ENCODE assay signal across 10 cellular contexts in the genomic region with DNA sequence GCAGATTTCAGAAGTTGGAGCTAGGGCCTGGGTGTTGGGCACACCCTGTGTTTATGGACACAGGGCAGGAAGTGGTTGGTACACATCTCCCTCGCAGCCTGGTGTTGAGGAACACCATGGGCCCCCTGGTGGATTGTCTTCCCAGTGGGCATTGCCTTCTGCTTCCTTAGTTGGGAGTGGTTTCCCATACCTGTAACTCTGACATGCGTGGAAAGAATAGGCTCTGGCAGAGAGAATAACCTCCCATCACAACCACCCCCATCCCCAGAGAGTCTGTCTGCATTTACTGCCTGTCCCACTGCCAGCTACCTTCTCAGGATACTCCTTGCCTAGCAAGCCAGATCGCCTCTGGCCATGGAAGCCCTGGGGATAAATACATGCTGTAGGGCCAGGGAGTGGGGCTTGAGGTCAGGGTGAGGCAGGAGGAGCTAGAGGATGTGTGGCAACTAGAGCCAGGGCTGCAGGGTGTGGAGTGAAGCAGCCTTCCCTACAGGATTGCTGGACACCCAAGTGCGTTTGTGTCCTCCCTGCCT. TPM values are rescaled to one million over a fixed set of nuclear protein-coding genes. Genes with fewer than 3 reads are reported as not detected.
A peak's percentile ranks its signal among the peaks of the same experiment; 100 is the strongest.
DNase-seq lines count a peak whose midpoint lies in the region; ATAC-seq, FAIRE-seq and TF ChIP-seq lines count a peak whose summit lies in the region.
"Had no signal": no experiment of that assay in that cellular context is flagged by ENCODE, and none has a peak within 500 bp of the region (broad histone marks: within the 10 kb centered on the region; RNA-seq: fewer than 3 reads in every experiment).

No MANE protein-coding gene starts in this region.

- CTCF ChIA-PET in A549 (lab: Yijun Ruan, JAX) = interaction anchor here (0.9 to 7.1 kb wide), 13 partner anchors 9 to 266 kb away, joined by 3 to 79 read pairs (median 4); a partner anchor contains a TSS

- no peaks in the 10 kb centered on the region for H3K9me3 ChIP-seq in A549
- H3K9me3 ChIP-seq: thyroid gland had no signal

- ATAC-seq in A549 = peak; percentile 52 to 70; a peak in 4 of 6 replicates
- ATAC-seq in GM18858 (IDR thresholded peaks at IDR 0.05; ENCODE audit: unreplicated experiment) = no peak
- ATAC-seq in HG02763 (IDR thresholded peaks at IDR 0.05; ENCODE audit: unreplicated experiment) = no peak
- ATAC-seq in HG03378 (IDR thresholded peaks at IDR 0.05; ENCODE audit: unreplicated experiment) = no peak
- no peak for ATAC-seq in GM19324 (IDR thresholded peaks at IDR 0.05; ENCODE audit: low FRiP score, unreplicated experiment)

- no peak for FAIRE-seq in A549 (lab: Jason Lieb, UNC)
- FAIRE-seq in D721Med (lab: Jason Lieb, UNC) = no peak

- peaks cover 16% of the 10 kb centered on the region for H3K4me1 ChIP-seq in A549

- TF ChIP-seq POLR2A in A549 (IDR thresholded peaks at IDR 0.05; ENCODE audit: low read length) = no peak

- no peak for DNase-seq in A549 (ENCODE audit: low read depth in 1 of 2, low spot score in 1 of 2)
- DNase-seq in D721Med (ENCODE audit: insufficient read length, low spot score) = no peak
- peak; percentile 30 to 33 for DNase-seq in SW 1271 (lab: John Stamatoyannopoulos, UW)
- DNase-seq in fibroblast of villous mesenchyme (ENCODE audit: low read depth) = no peak
- DNase-seq: nucleus accumbens, thyroid gland had no signal

- TF ChIP-seq RAD21 in A549 (conservative IDR thresholded peaks at IDR 0.05 in 1 of 2, IDR thresholded peaks at IDR 0.05 in 1 of 2) = peak in 1 of 2 experiments; percentile 15; a peak in 1 of 5 replicates

- TF ChIP-seq EP300 in A549 (IDR thresholded peaks at IDR 0.05) = no peak

- no peak overlapping the region for H3K4me3 ChIP-seq in A549
- H3K4me3 ChIP-seq in fibroblast of villous mesenchyme (ENCODE audit: low read depth, low read length) = no peak overlapping the region
- H3K4me3 ChIP-seq: thyroid gland had no signal

- no peak overlapping the region; a peak in 1 of 6 replicates for H3K27ac ChIP-seq in A549

- TF ChIP-seq CTCF in A549 (IDR thresholded peaks at IDR 0.05) = no peak
- peak; percentile 4 for TF ChIP-seq CTCF in D721Med (IDR thresholded peaks at IDR 0.05; ENCODE audit: insufficient read depth, missing control alignments)
- peak; percentile 31 for TF ChIP-seq CTCF in fibroblast of villous mesenchyme (IDR thresholded peaks at IDR 0.05; ENCODE audit: insufficient read depth, low read depth, low read length)

- 87% methylated on average over 3 of the region's 4 CpGs for WGBS in A549 (ENCODE audit: missing lambda C conversion rate)

- H3K4me2 ChIP-seq in A549 = no peak overlapping the region

- POLR2A ChIA-PET in A549 (lab: Yijun Ruan, JAX) = no interaction called here

TF ChIP-seq in A549, 52 proteins besides CTCF, POLR2A, EP300 and RAD21:
- no peak for TF ChIP-seq CBX2 (IDR thresholded peaks at IDR 0.05; ENCODE audit: borderline replicate concordance, low read depth)
- TF ChIP-seq, protein P1, sequence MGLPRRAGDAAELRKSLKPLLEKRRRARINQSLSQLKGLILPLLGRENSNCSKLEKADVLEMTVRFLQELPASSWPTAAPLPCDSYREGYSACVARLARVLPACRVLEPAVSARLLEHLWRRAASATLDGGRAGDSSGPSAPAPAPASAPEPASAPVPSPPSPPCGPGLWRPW (IDR thresholded peaks at IDR 0.05) = no peak
- TF ChIP-seq, protein P2, sequence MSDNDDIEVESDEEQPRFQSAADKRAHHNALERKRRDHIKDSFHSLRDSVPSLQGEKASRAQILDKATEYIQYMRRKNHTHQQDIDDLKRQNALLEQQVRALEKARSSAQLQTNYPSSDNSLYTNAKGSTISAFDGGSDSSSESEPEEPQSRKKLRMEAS (IDR thresholded peaks at IDR 0.05) = no peak
- no peak for TF ChIP-seq PHF8 (IDR thresholded peaks at IDR 0.05; ENCODE audit: borderline replicate concordance, low read depth)
- TF ChIP-seq, protein P3, sequence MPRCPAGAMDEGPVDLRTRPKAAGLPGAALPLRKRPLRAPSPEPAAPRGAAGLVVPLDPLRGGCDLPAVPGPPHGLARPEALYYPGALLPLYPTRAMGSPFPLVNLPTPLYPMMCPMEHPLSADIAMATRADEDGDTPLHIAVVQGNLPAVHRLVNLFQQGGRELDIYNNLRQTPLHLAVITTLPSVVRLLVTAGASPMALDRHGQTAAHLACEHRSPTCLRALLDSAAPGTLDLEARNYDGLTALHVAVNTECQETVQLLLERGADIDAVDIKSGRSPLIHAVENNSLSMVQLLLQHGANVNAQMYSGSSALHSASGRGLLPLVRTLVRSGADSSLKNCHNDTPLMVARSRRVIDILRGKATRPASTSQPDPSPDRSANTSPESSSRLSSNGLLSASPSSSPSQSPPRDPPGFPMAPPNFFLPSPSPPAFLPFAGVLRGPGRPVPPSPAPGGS (IDR thresholded peaks at IDR 0.05) = no peak
- no peak for TF ChIP-seq ESRRA (IDR thresholded peaks at IDR 0.05; ENCODE audit: borderline replicate concordance, low read length)
- no peak for TF ChIP-seq ZNF302 (CRISPR knock-in tag; IDR thresholded peaks at IDR 0.05)
- TF ChIP-seq, protein P4, sequence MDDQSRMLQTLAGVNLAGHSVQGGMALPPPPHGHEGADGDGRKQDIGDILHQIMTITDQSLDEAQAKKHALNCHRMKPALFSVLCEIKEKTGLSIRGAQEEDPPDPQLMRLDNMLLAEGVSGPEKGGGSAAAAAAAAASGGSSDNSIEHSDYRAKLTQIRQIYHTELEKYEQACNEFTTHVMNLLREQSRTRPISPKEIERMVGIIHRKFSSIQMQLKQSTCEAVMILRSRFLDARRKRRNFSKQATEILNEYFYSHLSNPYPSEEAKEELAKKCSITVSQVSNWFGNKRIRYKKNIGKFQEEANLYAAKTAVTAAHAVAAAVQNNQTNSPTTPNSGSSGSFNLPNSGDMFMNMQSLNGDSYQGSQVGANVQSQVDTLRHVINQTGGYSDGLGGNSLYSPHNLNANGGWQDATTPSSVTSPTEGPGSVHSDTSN (IDR thresholded peaks at IDR 0.05) = no peak
- TF ChIP-seq RARB (CRISPR knock-in tag; IDR thresholded peaks at IDR 0.05) = no peak
- no peak for TF ChIP-seq RFX5 (IDR thresholded peaks at IDR 0.05)
- TF ChIP-seq, protein P5, sequence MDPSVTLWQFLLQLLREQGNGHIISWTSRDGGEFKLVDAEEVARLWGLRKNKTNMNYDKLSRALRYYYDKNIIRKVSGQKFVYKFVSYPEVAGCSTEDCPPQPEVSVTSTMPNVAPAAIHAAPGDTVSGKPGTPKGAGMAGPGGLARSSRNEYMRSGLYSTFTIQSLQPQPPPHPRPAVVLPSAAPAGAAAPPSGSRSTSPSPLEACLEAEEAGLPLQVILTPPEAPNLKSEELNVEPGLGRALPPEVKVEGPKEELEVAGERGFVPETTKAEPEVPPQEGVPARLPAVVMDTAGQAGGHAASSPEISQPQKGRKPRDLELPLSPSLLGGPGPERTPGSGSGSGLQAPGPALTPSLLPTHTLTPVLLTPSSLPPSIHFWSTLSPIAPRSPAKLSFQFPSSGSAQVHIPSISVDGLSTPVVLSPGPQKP (IDR thresholded peaks at IDR 0.05; ENCODE audit: low read depth, low read length) = no peak
- no peak for TF ChIP-seq HDAC2 (IDR thresholded peaks at IDR 0.05)
- TF ChIP-seq HOXA7 (CRISPR knock-in tag; IDR thresholded peaks at IDR 0.05) = no peak
- no peak for TF ChIP-seq NFE2L2 (conservative IDR thresholded peaks at IDR 0.05; ENCODE audit: low read length)
- TF ChIP-seq KDM5A (IDR thresholded peaks at IDR 0.05) = no peak
- no peak for TF ChIP-seq BHLHE40 (IDR thresholded peaks at IDR 0.05; ENCODE audit: low read depth, low read length)
- no peak for TF ChIP-seq JUN (IDR thresholded peaks at IDR 0.05)
- TF ChIP-seq SREBF2 (IDR thresholded peaks at IDR 0.05) = no peak

RNA-seq across cellular contexts. Expression of a gene that starts 14.7 kb away (rescaled TPM):
- polyA plus RNA-seq in A549 (2011; rRNA removed) (0.24 and 0.26 TPM in 2 replicates), A549 (2017; fragmentation: RNase III; extraction: RNeasy Plus Mini Kit Qiagen cat#74134 plus additional on column Dnase treatment) (0.61 to 0.72 TPM (median 0.71 TPM) in 3 replicates)
- polyA plus RNA-seq in A549 (2012; cell fraction: cytosol; rRNA removed) = 0.63 and 0.74 TPM in 2 replicates
- polyA plus RNA-seq in A549 (2012; cell fraction: nucleus; rRNA removed) = 0.44 and 0.85 TPM in 2 replicates
- polyA minus RNA-seq in A549 (2011; rRNA and poly(A)+ RNA removed) = 0.24 and 0.37 TPM in 2 replicates
- total RNA-seq in fibroblast of villous mesenchyme = under 0.01 TPM in 2 replicates

RNA-seq across cellular contexts. Expression of a gene that starts 18.1 kb away (rescaled TPM):
- polyA plus RNA-seq in A549 (2011; rRNA removed) = 12.7 and 15.7 TPM in 2 replicates
- 20.3 and 22.3 TPM in 2 replicates for polyA plus RNA-seq in A549 (2012; cell fraction: cytosol; rRNA removed)
- 76.6 and 77.3 TPM in 2 replicates for polyA plus RNA-seq in A549 (2012; cell fraction: nucleus; rRNA removed)
- polyA plus RNA-seq in A549 (2017; fragmentation: RNase III; extraction: RNeasy Plus Mini Kit Qiagen cat#74134 plus additional on column Dnase treatment) = 12.7 to 13.7 TPM (median 13.1 TPM) in 3 replicates
- 9.9 and 12.7 TPM in 2 replicates for polyA minus RNA-seq in A549 (2011; rRNA and poly(A)+ RNA removed)
- 13.4 and 13.9 TPM in 2 replicates for total RNA-seq in fibroblast of villous mesenchyme

RNA-seq across cellular contexts. Expression of a gene that starts 21.3 kb away (rescaled TPM):
- polyA plus RNA-seq in A549 (2011; rRNA removed) (99.5 and 108 TPM in 2 replicates), A549 (2017; fragmentation: RNase III; extraction: RNeasy Plus Mini Kit Qiagen cat#74134 plus additional on column Dnase treatment) (51.6 to 72.0 TPM (median 63.4 TPM) in 3 replicates)
- polyA plus RNA-seq in A549 (2012; cell fraction: cytosol; rRNA removed) = 61.2 and 86.9 TPM in 2 replicates
- 126 and 139 TPM in 2 replicates for polyA plus RNA-seq in A549 (2012; cell fraction: nucleus; rRNA removed)
- 147 and 208 TPM in 2 replicates for polyA minus RNA-seq in A549 (2011; rRNA and poly(A)+ RNA removed)
- 57.3 and 92.8 TPM in 2 replicates for total RNA-seq in fibroblast of villous mesenchyme

RNA-seq across cellular contexts. Expression of a gene that starts 21.4 kb away (rescaled TPM):
- polyA plus RNA-seq in A549 (2011; rRNA removed) (63.1 and 85.1 TPM in 2 replicates), A549 (2017; fragmentation: RNase III; extraction: RNeasy Plus Mini Kit Qiagen cat#74134 plus additional on column Dnase treatment) (46.5 to 50.0 TPM (median 48.5 TPM) in 3 replicates)
- 47.4 and 52.1 TPM in 2 replicates for polyA plus RNA-seq in A549 (2012; cell fraction: cytosol; rRNA removed)
- polyA plus RNA-seq in A549 (2012; cell fraction: nucleus; rRNA removed) = 62.6 and 88.5 TPM in 2 replicates
- polyA minus RNA-seq in A549 (2011; rRNA and poly(A)+ RNA removed) = 43.9 and 44.2 TPM in 2 replicates
- total RNA-seq in fibroblast of villous mesenchyme = 28.5 and 35.8 TPM in 2 replicates

RNA-seq across cellular contexts. Expression of a gene that starts 40.1 kb away (rescaled TPM):
- polyA plus RNA-seq in A549 (2011; rRNA removed) (2.9 and 3.4 TPM in 2 replicates), A549 (2017; fragmentation: RNase III; extraction: RNeasy Plus Mini Kit Qiagen cat#74134 plus additional on column Dnase treatment) (2.2 to 2.6 TPM (median 2.5 TPM) in 3 replicates)
- 11.1 and 13.5 TPM in 2 replicates for polyA plus RNA-seq in A549 (2012; cell fraction: cytosol; rRNA removed)
- polyA plus RNA-seq in A549 (2012; cell fraction: nucleus; rRNA removed) = 14.6 and 15.5 TPM in 2 replicates
- 2.6 and 4.0 TPM in 2 replicates for polyA minus RNA-seq in A549 (2011; rRNA and poly(A)+ RNA removed)
- total RNA-seq in fibroblast of villous mesenchyme = 0.64 and 1.7 TPM in 2 replicates

Comparison
In these comparisons a context has a peak if more than half of its experiments do, and no peak if none do; other contexts are left out.
1. ATAC-seq: peak in A549 (2 of 2); none in GM18858 (single experiment), HG02763 (single experiment), HG03378 (single experiment) and GM19324 (single experiment).
2. DNase-seq: peak in SW 1271 (2 of 2); none in A549 (0 of 2), D721Med (single experiment) and fibroblast of villous mesenchyme (single experiment).